Comparison of ENCODE assay signal across 20 cellular contexts in genomic region chr20:48148916-48149672, GRCh38.
"Had no signal": no experiment of that assay in that cellular context is flagged by ENCODE, and none has a peak within 500 bp of the region (broad histone marks: within the 10 kb centered on the region; RNA-seq: fewer than 3 reads in every experiment).

No MANE protein-coding gene starts in this region.

- H3K9ac ChIP-seq: parathyroid adenoma had no signal

- H3K36me3 Mint-ChIP-seq: activated CD8-positive, alpha-beta memory T cell treated with anti-CD3 and anti-CD28 coated beads, Interleukin-2, amount 10 ng/mL, durations not matched to agents 7 days and 5 days; activated naive CD4-positive, alpha-beta T cell treated with anti-CD3 and anti-CD28 coated beads, Interleukin-2, amount 50 U/mL, for 24 hours; memory B cell; natural killer cell treated with Interleukin-12 subunit alpha and Interleukin-12 subunit beta and Interleukin-15 and Interleukin-18, amount 100 ng/mL, for 72 hours had no signal

- H3K4me1 ChIP-seq: body of pancreas, gastroesophageal sphincter, left ventricle myocardium inferior, parathyroid adenoma had no signal

- H3K9me3 ChIP-seq: body of pancreas, gastroesophageal sphincter, left ventricle myocardium inferior, thoracic aorta had no signal

- H3K9me3 Mint-ChIP-seq: activated naive CD4-positive, alpha-beta T cell treated with anti-CD3 and anti-CD28 coated beads, Interleukin-2, amount 50 U/mL, for 24 hours; activated T-cell treated with anti-CD3 and anti-CD28 coated beads, Interleukin-2, amount 50 U/mL, for 24 hours; memory B cell; natural killer cell treated with Interleukin-12 subunit alpha and Interleukin-12 subunit beta and Interleukin-15 and Interleukin-18, amount 100 ng/mL, for 72 hours; stimulated activated naive CD8-positive, alpha-beta T cell treated with anti-CD3 and anti-CD28 coated beads, Interleukin-15, amount 100 ng/mL, for 72 hours had no signal

- H2AFZ ChIP-seq: parathyroid adenoma had no signal

- H3K27me3 ChIP-seq: body of pancreas, gastroesophageal sphincter had no signal

- H3K79me2 ChIP-seq: parathyroid adenoma had no signal

- H3K36me3 ChIP-seq: gastroesophageal sphincter, left ventricle myocardium inferior, thoracic aorta had no signal

- H3K4me3 Mint-ChIP-seq: activated CD8-positive, alpha-beta memory T cell treated with anti-CD3 and anti-CD28 coated beads, Interleukin-2, amount 10 ng/mL, durations not matched to agents 7 days and 5 days; activated naive CD4-positive, alpha-beta T cell treated with anti-CD3 and anti-CD28 coated beads, Interleukin-2, amount 50 U/mL, for 24 hours; activated T-cell treated with anti-CD3 and anti-CD28 coated beads, Interleukin-2, amount 50 U/mL, for 24 hours; memory B cell; natural killer cell treated with Interleukin-12 subunit alpha and Interleukin-12 subunit beta and Interleukin-15 and Interleukin-18, amount 100 ng/mL, for 72 hours; stimulated activated naive CD8-positive, alpha-beta T cell treated with anti-CD3 and anti-CD28 coated beads, Interleukin-15, amount 100 ng/mL, for 72 hours had no signal

- FAIRE-seq: keratinocyte had no signal

- ATAC-seq: activated CD4-positive, CD25-positive, alpha-beta regulatory T cell treated with anti-CD3 and anti-CD28 coated beads, Interleukin-2, amount 50 U/mL, for 24 hours; activated CD8-positive, alpha-beta memory T cell treated with anti-CD3 and anti-CD28 coated beads, Interleukin-2, amount 10 ng/mL, durations not matched to agents 7 days and 5 days; body of pancreas; gastroesophageal sphincter; natural killer cell treated with Interleukin-12 subunit alpha and Interleukin-12 subunit beta and Interleukin-15 and Interleukin-18, amount 100 ng/mL, for 72 hours; stimulated activated naive CD8-positive, alpha-beta T cell treated with anti-CD3 and anti-CD28 coated beads, Interleukin-15, amount 100 ng/mL, for 72 hours had no signal

- H3K4me3 ChIP-seq: body of pancreas, gastroesophageal sphincter, left ventricle myocardium inferior, thoracic aorta had no signal

- H3K27ac ChIP-seq: body of pancreas, gastroesophageal sphincter, left ventricle myocardium inferior, parathyroid adenoma, thoracic aorta had no signal

- H3K4me1 Mint-ChIP-seq: activated CD8-positive, alpha-beta memory T cell treated with anti-CD3 and anti-CD28 coated beads, Interleukin-2, amount 10 ng/mL, durations not matched to agents 7 days and 5 days; activated naive CD4-positive, alpha-beta T cell treated with anti-CD3 and anti-CD28 coated beads, Interleukin-2, amount 50 U/mL, for 24 hours; stimulated activated naive CD8-positive, alpha-beta T cell treated with anti-CD3 and anti-CD28 coated beads, Interleukin-15, amount 100 ng/mL, for 72 hours had no signal

- DNase-seq: activated CD4-positive, alpha-beta T cell treated with anti-CD3 and anti-CD28 coated beads, Interleukin-2, amount 50 U/mL, for 4 hours; activated CD8-positive, alpha-beta memory T cell treated with anti-CD3 and anti-CD28 coated beads, Interleukin-2, amount 10 ng/mL, durations not matched to agents 7 days and 5 days; activated effector memory CD4-positive, alpha-beta T cell treated with Interleukin-2 at 50 U/mL for 16 hours; activated T-cell treated with anti-CD3 and anti-CD28 coated beads, Interleukin-2, amount 50 U/mL, for 24 hours; body of pancreas; central memory CD4-positive, alpha-beta T cell; cortex of kidney; effector CD8-positive, alpha-beta T cell; left ventricle myocardium inferior; stimulated activated CD4-positive, alpha-beta T cell treated with anti-CD3 and anti-CD28 coated beads, Interleukin-15, amount 100 ng/mL, for 24 hours; stimulated activated CD4-positive, alpha-beta T cell treated with anti-CD3 and anti-CD28 coated beads, Interleukin-4, amount 100 ng/mL, for 24 hours; stimulated activated naive CD8-positive, alpha-beta T cell treated with anti-CD3 and anti-CD28 coated beads, Interleukin-15, amount 100 ng/mL, for 72 hours had no signal

- H3K27ac Mint-ChIP-seq: activated CD8-positive, alpha-beta memory T cell treated with anti-CD3 and anti-CD28 coated beads, Interleukin-2, amount 10 ng/mL, durations not matched to agents 7 days and 5 days; activated naive CD4-positive, alpha-beta T cell treated with anti-CD3 and anti-CD28 coated beads, Interleukin-2, amount 50 U/mL, for 24 hours; activated T-cell treated with anti-CD3 and anti-CD28 coated beads, Interleukin-2, amount 50 U/mL, for 24 hours; memory B cell; natural killer cell treated with Interleukin-12 subunit alpha and Interleukin-12 subunit beta and Interleukin-15 and Interleukin-18, amount 100 ng/mL, for 72 hours; stimulated activated naive CD8-positive, alpha-beta T cell treated with anti-CD3 and anti-CD28 coated beads, Interleukin-15, amount 100 ng/mL, for 72 hours had no signal

- H3K27me3 Mint-ChIP-seq: activated CD8-positive, alpha-beta memory T cell treated with anti-CD3 and anti-CD28 coated beads, Interleukin-2, amount 10 ng/mL, durations not matched to agents 7 days and 5 days; stimulated activated naive CD8-positive, alpha-beta T cell treated with anti-CD3 and anti-CD28 coated beads, Interleukin-15, amount 100 ng/mL, for 72 hours had no signal
